1 cellular context compared by ENCODE assay signal in the genomic region with DNA sequence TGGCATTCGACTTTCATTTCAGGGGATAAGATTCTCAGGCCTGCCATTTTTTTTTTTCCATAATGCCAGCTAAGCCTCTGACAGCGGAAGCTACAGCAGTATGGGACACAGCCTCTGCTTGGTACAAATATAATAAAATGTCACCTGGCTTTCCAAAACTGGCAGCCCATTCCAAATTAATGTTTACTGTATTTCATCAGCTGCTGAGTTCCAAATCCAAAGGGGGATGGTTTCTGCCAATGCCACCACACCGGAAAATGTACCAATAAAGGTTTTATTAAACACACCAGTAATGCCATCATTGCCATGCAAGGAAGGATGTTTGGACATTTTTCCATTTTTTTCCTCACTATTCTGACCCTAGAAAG.
TF ChIP-seq lines count a peak whose summit lies in the region.

No MANE protein-coding gene starts in this region.

TF ChIP-seq in A549, 52 proteins besides CTCF, POLR2A, EP300 and RAD21:
- TF ChIP-seq NFE2L2 (conservative IDR thresholded peaks at IDR 0.05; ENCODE audit: low read length), result no peak
- no peak for TF ChIP-seq MYC (IDR thresholded peaks at IDR 0.05; ENCODE audit: borderline replicate concordance, low read length)
- no peak for TF ChIP-seq REST (IDR thresholded peaks at IDR 0.05)
- no peak for TF ChIP-seq MAZ (IDR thresholded peaks at IDR 0.05; ENCODE audit: borderline replicate concordance, low read depth, low read length)
- TF ChIP-seq CHD4 (IDR thresholded peaks at IDR 0.05; ENCODE audit: borderline replicate concordance), result no peak
- TF ChIP-seq, protein P1, sequence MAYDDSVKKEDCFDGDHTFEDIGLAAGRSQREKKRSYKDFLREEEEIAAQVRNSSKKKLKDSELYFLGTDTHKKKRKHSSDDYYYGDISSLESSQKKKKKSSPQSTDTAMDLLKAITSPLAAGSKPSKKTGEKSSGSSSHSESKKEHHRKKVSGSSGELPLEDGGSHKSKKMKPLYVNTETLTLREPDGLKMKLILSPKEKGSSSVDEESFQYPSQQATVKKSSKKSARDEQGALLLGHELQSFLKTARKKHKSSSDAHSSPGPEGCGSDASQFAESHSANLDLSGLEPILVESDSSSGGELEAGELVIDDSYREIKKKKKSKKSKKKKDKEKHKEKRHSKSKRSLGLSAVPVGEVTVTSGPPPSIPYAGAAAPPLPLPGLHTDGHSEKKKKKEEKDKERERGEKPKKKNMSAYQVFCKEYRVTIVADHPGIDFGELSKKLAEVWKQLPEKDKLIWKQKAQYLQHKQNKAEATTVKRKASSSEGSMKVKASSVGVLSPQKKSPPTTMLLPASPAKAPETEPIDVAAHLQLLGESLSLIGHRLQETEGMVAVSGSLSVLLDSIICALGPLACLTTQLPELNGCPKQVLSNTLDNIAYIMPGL (CRISPR knock-in tag; IDR thresholded peaks at IDR 0.05; ENCODE audit: borderline replicate concordance), result no peak
- no peak for TF ChIP-seq E2F6 (IDR thresholded peaks at IDR 0.05; ENCODE audit: borderline replicate concordance, low read depth)
- no peak for TF ChIP-seq POLR2AphosphoS2 (conservative IDR thresholded peaks at IDR 0.05; ENCODE audit: low read length)
- TF ChIP-seq ZC3H11A (IDR thresholded peaks at IDR 0.05), result no peak
- no peak for TF ChIP-seq HOXB5 (CRISPR knock-in tag; IDR thresholded peaks at IDR 0.05)
- TF ChIP-seq GATA3 (IDR thresholded peaks at IDR 0.05; ENCODE audit: borderline replicate concordance), result no peak
- TF ChIP-seq CEBPB (IDR thresholded peaks at IDR 0.05), result no peak
- no peak for TF ChIP-seq KDM5A (IDR thresholded peaks at IDR 0.05)
- TF ChIP-seq NR3C1 (IDR thresholded peaks at IDR 0.05), result no peak
- TF ChIP-seq FOXS1 (CRISPR knock-in tag; IDR thresholded peaks at IDR 0.05), result no peak
- no peak for TF ChIP-seq BHLHE40 (IDR thresholded peaks at IDR 0.05; ENCODE audit: low read depth, low read length)
- TF ChIP-seq ZNF302 (CRISPR knock-in tag; IDR thresholded peaks at IDR 0.05), result no peak
- TF ChIP-seq HDAC2 (IDR thresholded peaks at IDR 0.05), result no peak
